8 cellular contexts compared by ENCODE assay signal in the genomic region with DNA sequence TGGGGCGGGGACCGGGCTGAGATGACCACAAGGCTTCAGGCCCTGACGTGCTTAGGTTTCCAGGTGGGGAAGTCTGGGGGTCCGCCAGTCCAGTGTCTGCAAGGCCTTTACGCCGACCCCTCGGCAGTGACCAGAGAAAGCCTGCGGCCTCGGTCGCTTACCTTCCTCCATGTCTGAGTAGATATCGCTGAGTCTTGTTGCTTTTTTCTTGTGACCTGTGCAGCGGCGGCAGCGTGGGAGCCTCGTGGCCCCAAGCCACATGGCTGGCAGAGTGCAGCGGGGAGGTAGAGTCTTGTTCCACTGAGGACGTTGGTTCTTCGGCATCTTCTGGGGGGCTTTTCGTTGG. TPM values are rescaled to one million over a fixed set of nuclear protein-coding genes. Genes with fewer than 3 reads are reported as not detected.
DNase-seq lines count a peak whose midpoint lies in the region; ATAC-seq and TF ChIP-seq lines count a peak whose summit lies in the region.

No MANE protein-coding gene starts in this region.

- no peak for TF ChIP-seq POLR2A in ovary (IDR thresholded peaks at IDR 0.05)

- DNase-seq in DMS 273 (lab: John Stamatoyannopoulos, UW; ENCODE audit: unreplicated experiment), result peak; percentile 53
- no peak for DNase-seq in DMS 273 treated with DMSO at 0.1 percent for 48 hours (lab: John Stamatoyannopoulos, UW)
- peak; percentile 71 for DNase-seq in activated CD4-positive, alpha-beta T cell treated with anti-CD3 and anti-CD28 coated beads for 36 hours
- DNase-seq in epithelial cell of proximal tubule (ENCODE audit: low read depth), result no peak
- DNase-seq in ovary, result no peak
- DNase-seq in NCI-H2227 (lab: John Stamatoyannopoulos, UW; ENCODE audit: unreplicated experiment), result no peak
- DNase-seq in NCI-H524 treated with DMSO at 0.1 percent for 48 hours (lab: John Stamatoyannopoulos, UW), result no peak

- intact Hi-C loops in activated CD4-positive, alpha-beta T cell treated with anti-CD3 and anti-CD28 coated beads for 36 hours (cut with DNase I, micrococcal nuclease), result loop anchor here (1.0 to 5.0 kb wide), 20 partner anchors 20 to 1245 kb away; partner anchors contain the start of genes ACTR1A (in 2 of the 2), LDB1 (in 2 of the 2), OGA (in 2 of the 2) and ARL3 (in 1 of the 2)
- intact Hi-C loops in ovary (cut with DNase I), result loop anchor here in 1 of 4 donors (10.0 kb wide), 1 partner anchor 82 kb away; no protein-coding TSS in a partner anchor

- H3K4me1 Mint-ChIP-seq in activated CD4-positive, alpha-beta T cell treated with anti-CD3 and anti-CD28 coated beads for 36 hours, result peaks cover 54% of the 10 kb centered on the region

- no peaks in the 10 kb centered on the region for H3K36me3 ChIP-seq in ovary

- peaks cover 81% of the 10 kb centered on the region for H3K36me3 Mint-ChIP-seq in activated CD4-positive, alpha-beta T cell treated with anti-CD3 and anti-CD28 coated beads for 36 hours (ENCODE audit: low read depth)

- WGBS in ovary, 3 donors, result 0 to 1% (median 0%) methylated on average over 17 to 19 of the region's 19 CpGs

- H3K27me3 ChIP-seq in ovary, result no peaks in the 10 kb centered on the region

- no peaks in the 10 kb centered on the region for H3K9me3 ChIP-seq in ovary

- H3K4me1 ChIP-seq in ovary (ENCODE audit: insufficient read depth), result peaks cover 6% of the 10 kb centered on the region

- CTCF ChIA-PET in activated CD4-positive, alpha-beta T cell treated with anti-CD3 and anti-CD28 coated beads for 36 hours (lab: Charles Lee), result interaction anchor here (0.7 to 3.0 kb wide), 12 partner anchors 14 to 491 kb away, joined by 3 to 18 read pairs (median 4); partner anchors contain the start of genes ACTR1A, PPRC1 and SUFU

- TF ChIP-seq CTCF in epithelial cell of proximal tubule (conservative IDR thresholded peaks at IDR 0.05; ENCODE audit: low read depth, low read length) (no peak), ovary (IDR thresholded peaks at IDR 0.05) (no peak)

- H3K27ac Mint-ChIP-seq in activated CD4-positive, alpha-beta T cell treated with anti-CD3 and anti-CD28 coated beads for 36 hours, result peak overlapping the region; percentile 99

- H3K9me3 Mint-ChIP-seq in activated CD4-positive, alpha-beta T cell treated with anti-CD3 and anti-CD28 coated beads for 36 hours (ENCODE audit: low read depth), result no peaks in the 10 kb centered on the region

- H3K27me3 Mint-ChIP-seq in activated CD4-positive, alpha-beta T cell treated with anti-CD3 and anti-CD28 coated beads for 36 hours, result no peaks in the 10 kb centered on the region

- peak; percentile 19 for ATAC-seq in HG03095 (IDR thresholded peaks at IDR 0.05; ENCODE audit: unreplicated experiment)
- peak; percentile 25 for ATAC-seq in activated CD4-positive, alpha-beta T cell treated with anti-CD3 and anti-CD28 coated beads for 36 hours

- H3K27ac ChIP-seq in ovary, result peak overlapping the region; percentile 4 to 81

- H3K4me3 Mint-ChIP-seq in activated CD4-positive, alpha-beta T cell treated with anti-CD3 and anti-CD28 coated beads for 36 hours, result peak overlapping the region; percentile 99

- H3K4me3 ChIP-seq in epithelial cell of proximal tubule (ENCODE audit: low read depth, low read length) (peak overlapping the region; percentile 94), ovary (peak overlapping the region; percentile 90)

- no peak for TF ChIP-seq EP300 in ovary (IDR thresholded peaks at IDR 0.05)

- POLR2A ChIA-PET in activated CD4-positive, alpha-beta T cell treated with anti-CD3 and anti-CD28 coated beads for 36 hours (lab: Charles Lee), result interaction anchor here (0.5 to 2.7 kb wide), 11 partner anchors 11 to 351 kb away, joined by 3 to 11 read pairs (median 4); partner anchors contain the start of genes NFKB2, PPRC1 and SUFU

RNA-seq across cellular contexts. Expression of gene NOLC1, which starts 0.3 kb away (rescaled TPM):
- total RNA-seq in activated CD4-positive, alpha-beta T cell treated with anti-CD3 and anti-CD28 coated beads for 36 hours, result 100 to 1,000 TPM; 206 to 283 TPM
- 100 and 130 TPM in 2 replicates for total RNA-seq in epithelial cell of proximal tubule
- 10 to 100 TPM; 32.7 to 68.1 (median 50.2) TPM for total RNA-seq in ovary
- polyA plus RNA-seq in ovary, result 10 to 100 TPM; 32.0 to 88.8 TPM

RNA-seq across cellular contexts. Expression of gene PPRC1, which starts 19.7 kb away (rescaled TPM):
- 10 to 100 TPM; 61.3 to 74.7 TPM for total RNA-seq in activated CD4-positive, alpha-beta T cell treated with anti-CD3 and anti-CD28 coated beads for 36 hours
- total RNA-seq in epithelial cell of proximal tubule (21.4 and 35.5 TPM in 2 replicates), ovary (10 to 100 TPM; 11.8 to 68.7 (median 44.5) TPM)
- polyA plus RNA-seq in ovary, result 10 to 100 TPM; 17.4 to 18.1 TPM

RNA-seq across cellular contexts. Expression of gene LDB1, which starts 32.4 kb away (rescaled TPM):
- 10 to 100 TPM; 69.6 to 86.7 TPM for total RNA-seq in activated CD4-positive, alpha-beta T cell treated with anti-CD3 and anti-CD28 coated beads for 36 hours
- total RNA-seq in epithelial cell of proximal tubule (24.5 and 29.5 TPM in 2 replicates), ovary (100 to 1,000 TPM in 4 of 7 donors, 10 to 100 TPM in 3; 59.0 to 141 (median 113) TPM)
- 10 to 100 TPM; 72.0 to 93.2 TPM for polyA plus RNA-seq in ovary

Comparison
In these comparisons a context has a peak if more than half of its experiments do, and no peak if none do; other contexts are left out.
1. DNase-seq: peak in DMS 273 (single experiment) and activated CD4-positive, alpha-beta T cell treated with anti-CD3 and anti-CD28 coated beads for 36 hours (single experiment); none in DMS 273 treated with DMSO at 0.1 percent for 48 hours (single experiment), epithelial cell of proximal tubule (single experiment), ovary (0 of 5), NCI-H2227 (single experiment) and NCI-H524 treated with DMSO at 0.1 percent for 48 hours (single experiment).